ENCODE assay signal across 8 cellular contexts in the genomic region with DNA sequence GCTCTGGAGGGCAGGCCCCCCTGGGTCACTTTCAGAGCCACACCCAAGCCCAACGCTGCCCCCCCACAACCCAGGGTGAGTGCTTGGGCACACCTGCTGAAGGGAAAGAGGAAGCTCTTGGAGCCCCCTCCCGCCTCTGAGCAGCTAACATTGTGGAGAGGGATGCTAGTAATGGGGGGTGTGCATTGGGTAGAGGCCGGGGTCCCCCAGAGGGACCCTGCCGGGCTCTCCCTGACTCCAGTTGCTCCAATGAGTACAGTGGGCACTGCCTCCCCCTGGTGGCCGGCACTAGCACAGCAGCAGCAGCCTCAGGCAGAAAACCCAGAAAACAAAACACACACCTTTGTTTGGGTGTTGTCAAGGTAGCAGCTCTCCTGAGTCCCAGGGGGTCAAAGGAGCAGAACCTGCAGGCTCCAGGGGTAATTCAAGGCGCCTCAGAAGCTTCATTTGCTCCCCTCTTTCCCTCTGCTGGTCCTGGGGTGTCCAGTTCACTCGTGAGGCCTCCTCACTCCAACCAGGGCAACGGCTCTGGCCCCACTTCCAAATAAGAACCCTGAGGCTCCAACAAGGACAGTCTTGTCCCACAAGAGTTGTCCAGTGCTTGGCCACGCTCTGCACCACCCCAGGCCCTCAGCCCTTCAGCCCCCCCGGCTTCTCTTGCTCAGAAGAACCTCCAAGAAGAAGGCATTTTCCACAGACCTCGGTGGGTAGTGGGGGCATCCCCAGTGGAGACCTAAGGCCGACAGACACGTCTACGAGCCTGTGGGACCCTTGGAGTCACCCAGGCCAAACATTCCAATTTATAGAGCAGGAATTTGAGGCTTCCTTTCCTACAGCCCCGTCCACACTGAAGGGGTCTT. TPM values are rescaled to one million over a fixed set of nuclear protein-coding genes. Genes with fewer than 3 reads are reported as not detected.
DNase-seq lines count a peak whose midpoint lies in the region; ATAC-seq and TF ChIP-seq lines count a peak whose summit lies in the region.

No MANE protein-coding gene starts in this region.

- H3K4me3 Mint-ChIP-seq in H9 = peak overlapping the region; percentile 76 to 93

- H3K9ac ChIP-seq in BLaER1 (peak overlapping the region; percentile 99), H9 (ENCODE audit: extremely low read depth, insufficient read length, low read length) (no peak overlapping the region)

- no peaks in the 10 kb centered on the region for H3K79me2 ChIP-seq in H9 (ENCODE audit: insufficient read depth, low read length)

- no peak overlapping the region for H2AFZ ChIP-seq in H9 (ENCODE audit: low read length)

- peak overlapping the region in 1 of 3 experiments; percentile 96; a peak in 3 of 7 replicates for H3K27ac Mint-ChIP-seq in H9

- H3K9me3 Mint-ChIP-seq in H9 = no peaks in the 10 kb centered on the region

- H3K4me2 ChIP-seq in BLaER1 (peak overlapping the region; percentile 100), H9 (ENCODE audit: insufficient read depth, insufficient read length, low read length) (peak overlapping the region; percentile 94)

- no peaks in the 10 kb centered on the region for H3K79me1 ChIP-seq in H9 (ENCODE audit: insufficient read depth, low read depth, low read length, poor library complexity, severe bottlenecking)

- DNase-seq in H9 (peak; percentile 91), NCI-H345 (lab: John Stamatoyannopoulos, UW) (peak; percentile 75), dedifferentiated amniotic fluid mesenchymal stem cell (ENCODE audit: extremely low spot score) (peak; percentile 49), right lobe of liver (peak; percentile 76 to 83 (median 79))
- peak; percentile 88 for DNase-seq in activated CD4-positive, alpha-beta T cell treated with anti-CD3 and anti-CD28 coated beads, Interleukin-2, amount 50 U/mL, for 1 hour
- peak; percentile 86 for DNase-seq in stimulated activated CD4-positive, alpha-beta T cell treated with anti-CD3 and anti-CD28 coated beads, Interleukin-4, amount 100 ng/mL, for 24 hours

- H3K18ac ChIP-seq in H9 (ENCODE audit: insufficient read length, low read depth, low read length) = peak overlapping the region; percentile 97

- ATAC-seq in right lobe of liver = peak; percentile 35 to 58 (median 41)
- no peak for ATAC-seq in HG03045 (IDR thresholded peaks at IDR 0.05; ENCODE audit: unreplicated experiment)

- H2BK12ac ChIP-seq in H9 (ENCODE audit: insufficient read length, low read depth, low read length) = peak overlapping the region; percentile 70

- H3K14ac ChIP-seq in H9 (ENCODE audit: insufficient read depth, low read length) = peak overlapping the region; percentile 96

- H2BK15ac ChIP-seq in H9 (ENCODE audit: low read depth, low read length) = no peak overlapping the region

- H3K9me3 ChIP-seq in BLaER1 = no peaks in the 10 kb centered on the region
- no peaks in the 10 kb centered on the region for H3K9me3 ChIP-seq in H9 (ENCODE audit: control insufficient read depth, low read depth, low read length)
- H3K9me3 ChIP-seq in right lobe of liver = no peaks in the 10 kb centered on the region

- peaks cover 18% of the 10 kb centered on the region for H3K23me2 ChIP-seq in H9 (ENCODE audit: insufficient read length, low read depth, low read length, poor library complexity, severe bottlenecking)

- H3K4me1 ChIP-seq in BLaER1 = peaks cover 74% of the 10 kb centered on the region
- H3K4me1 ChIP-seq in H9 (ENCODE audit: insufficient read depth, low read length) = peaks cover 5% of the 10 kb centered on the region; the same call in 1 of the 2 replicates
- H3K4me1 ChIP-seq in right lobe of liver = peaks cover 0 to 20% (median 8%) of the 10 kb centered on the region in 4 donors

- TF ChIP-seq CTCF in H9 (conservative IDR thresholded peaks at IDR 0.05) (peak; percentile 99), right lobe of liver (IDR thresholded peaks at IDR 0.05) (peak; percentile 90 to 98 (median 96))

- H3K4me1 Mint-ChIP-seq in H9 = peaks cover 23 to 28% of the 10 kb centered on the region in 2 experiments

- peaks cover 0 to 6% (median 4%) of the 10 kb centered on the region in 3 experiments; a peak in 4 of 7 replicates for H3K36me3 Mint-ChIP-seq in H9 (ENCODE audit: insufficient read depth in 1 of 3, low read depth in 3 of 3)

- H2BK20ac ChIP-seq in H9 (ENCODE audit: low read depth, low read length, poor library complexity, severe bottlenecking) = peak overlapping the region; percentile 99

- H2BK5ac ChIP-seq in H9 (ENCODE audit: insufficient read length, low read length) = no peak overlapping the region

- intact Hi-C loops in right lobe of liver (cut with DNase I) = loop anchor here in 1 of 2 donors (5.0 kb wide), 1 partner anchor 105 kb away; no protein-coding TSS in a partner anchor

- no peak overlapping the region for H2AK5ac ChIP-seq in H9 (ENCODE audit: insufficient read length, low read length)

- H2BK120ac ChIP-seq in H9 (ENCODE audit: low read depth, low read length, poor library complexity, severe bottlenecking) = peak overlapping the region; percentile 40

- no CpG with 5 or more reads among the region's 15 CpGs for WGBS in H9 (ENCODE audit: extremely low coverage, insufficient read length, low lambda C conversion rate)
- 23% methylated on average over 12 of the region's 15 CpGs for WGBS in right lobe of liver (ENCODE audit: insufficient coverage, low coverage, low lambda C conversion rate, missing lambda C conversion rate)

- no peak for TF ChIP-seq POLR2A in right lobe of liver (IDR thresholded peaks at IDR 0.05)

- peaks cover 56% of the 10 kb centered on the region for H4K20me1 ChIP-seq in BLaER1
- peaks cover 2% of the 10 kb centered on the region for H4K20me1 ChIP-seq in H9 (ENCODE audit: control insufficient read depth, insufficient read depth, insufficient read length)

- peak overlapping the region; percentile 96 for H3K4me3 ChIP-seq in BLaER1
- peak overlapping the region; percentile 49 to 62 (median 62) for H3K4me3 ChIP-seq in right lobe of liver

- H3T11ph ChIP-seq in H9 (ENCODE audit: low read length) = no peak overlapping the region

- H3K36me3 ChIP-seq in BLaER1 (peaks cover 23% of the 10 kb centered on the region), right lobe of liver (no peaks in the 10 kb centered on the region)

- no peak overlapping the region for H3K23ac ChIP-seq in H9 (ENCODE audit: insufficient read length, low read depth, low read length)

- no peak overlapping the region for H3K56ac ChIP-seq in H9 (ENCODE audit: insufficient read length, low read depth, low read length)

- no peak overlapping the region for H4K5ac ChIP-seq in H9 (ENCODE audit: insufficient read length, low read depth, low read length)

- no peak overlapping the region for H4K8ac ChIP-seq in H9 (replicated peaks; ENCODE audit: insufficient read length, low read depth, low read length)

- peaks cover 18% of the 10 kb centered on the region for H3K27me3 Mint-ChIP-seq in H9 (ENCODE audit: low read depth)

- peak overlapping the region; percentile 94 for H4K91ac ChIP-seq in H9 (ENCODE audit: insufficient read length, low read depth, low read length)

- H3K27me3 ChIP-seq in BLaER1 (no peaks in the 10 kb centered on the region), H9 (ENCODE audit: insufficient read depth, low read length) (no peaks in the 10 kb centered on the region), right lobe of liver (no peaks in the 10 kb centered on the region)

- H3K27ac ChIP-seq in BLaER1 = peak overlapping the region; percentile 99
- no peak overlapping the region for H3K27ac ChIP-seq in H9 (ENCODE audit: insufficient read length, low read depth, low read length)
- peak overlapping the region in 1 of 3 donors; percentile 63 for H3K27ac ChIP-seq in right lobe of liver

- H3K4ac ChIP-seq in H9 (ENCODE audit: low read depth, low read length) = peak overlapping the region; percentile 90; the same call in 1 of the 2 replicates

RNA-seq across cellular contexts. Expression of gene GBGT1, which starts 16.1 kb away (rescaled TPM):
- total RNA-seq in H9 (2021) (9.3 TPM in 2 replicates), right lobe of liver (1 to 10 TPM in 5 of 6 experiments, under 1 TPM in 1; 0.68 to 3.7 (median 1.9) TPM)

RNA-seq across cellular contexts. Expression of gene RALGDS, which starts 26.6 kb away (rescaled TPM):
- 20.9 and 21.3 TPM in 2 replicates for total RNA-seq in H9 (2021)
- total RNA-seq in right lobe of liver = 10 to 100 TPM in 1 of 6 experiments, 1 to 10 TPM in 5; 4.3 to 19.8 (median 5.7) TPM
